ENCODE assay signal across 2 cellular contexts in the genomic region with DNA sequence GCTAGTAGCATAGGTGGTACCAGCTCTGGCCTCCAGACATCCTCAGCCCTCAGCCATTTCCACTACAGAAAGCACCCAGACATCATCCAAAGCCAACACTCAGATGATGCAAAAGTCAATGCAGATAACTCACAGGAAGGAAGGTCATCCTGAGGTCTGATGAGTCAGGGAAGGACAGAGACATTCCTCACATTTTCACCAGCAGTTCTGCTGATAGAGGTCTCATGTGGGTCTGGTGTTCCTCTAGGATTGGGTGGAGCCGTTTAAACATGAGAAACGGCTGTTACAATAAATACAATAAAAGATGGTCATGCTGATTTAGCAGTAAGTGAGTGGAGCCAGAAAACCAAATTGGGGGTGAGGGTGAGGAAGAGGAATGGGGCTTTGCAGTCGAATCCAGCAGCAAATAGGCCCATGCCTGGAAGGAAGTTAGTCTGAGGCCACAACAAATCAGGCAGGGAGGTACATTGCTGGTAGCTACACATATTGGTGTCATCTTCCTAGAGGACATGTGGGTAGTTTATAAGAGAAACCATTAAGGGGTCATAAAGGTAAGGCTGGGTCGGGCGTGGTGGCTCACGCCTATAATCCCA.
A peak's percentile ranks its signal among the peaks of the same experiment; 100 is the strongest.
TF ChIP-seq lines count a peak whose summit lies in the region.

No MANE protein-coding gene starts in this region.

TF ChIP-seq in A549, 52 proteins besides CTCF, POLR2A, EP300 and RAD21 (continued from another document and continues in another):
- TF ChIP-seq HOXA7 (CRISPR knock-in tag; IDR thresholded peaks at IDR 0.05) (peak; percentile 76; the same call in 1 of the 2 replicates), JUNB (IDR thresholded peaks at IDR 0.05) (peak; percentile 88), HOXB13 (CRISPR knock-in tag; IDR thresholded peaks at IDR 0.05; ENCODE audit: low read depth) (peak; percentile 87), FOSB (CRISPR knock-in tag; IDR thresholded peaks at IDR 0.05) (0 out of 2 replicates have a peak, but pooled peaks have one; percentile 54), CEBPB (IDR thresholded peaks at IDR 0.05) (peak; percentile 32 to 88; a peak in 3 of 4 replicates), RNF2 (IDR thresholded peaks at IDR 0.05; ENCODE audit: borderline replicate concordance, low read depth) (no peak), CHD2 (IDR thresholded peaks at IDR 0.05; ENCODE audit: low read length, partially characterized antibody) (no peak), EHMT2 (IDR thresholded peaks at IDR 0.05; ENCODE audit: low read depth) (no peak), ZC3H11A (IDR thresholded peaks at IDR 0.05) (no peak), MYC (IDR thresholded peaks at IDR 0.05; ENCODE audit: borderline replicate concordance, low read length) (no peak), SMC3 (IDR thresholded peaks at IDR 0.05) (no peak; the same call in 2 of the 3 replicates), HEYL (CRISPR knock-in tag; IDR thresholded peaks at IDR 0.05) (0 out of 2 replicates have a peak, but pooled peaks have one; percentile 24), HOXB5 (CRISPR knock-in tag; IDR thresholded peaks at IDR 0.05) (peak; percentile 74; the same call in 1 of the 2 replicates), BHLHE40 (IDR thresholded peaks at IDR 0.05; ENCODE audit: low read depth, low read length) (no peak), MAFK (IDR thresholded peaks at IDR 0.05; ENCODE audit: partially characterized antibody) (peak; percentile 98), ZFP36 (IDR thresholded peaks at IDR 0.05; ENCODE audit: borderline replicate concordance, partially characterized antibody) (no peak), KDM5A (IDR thresholded peaks at IDR 0.05) (no peak), POLR2AphosphoS2 (conservative IDR thresholded peaks at IDR 0.05; ENCODE audit: low read length) (no peak), ZNF302 (CRISPR knock-in tag; IDR thresholded peaks at IDR 0.05) (no peak), TFCP2L1 (CRISPR knock-in tag; IDR thresholded peaks at IDR 0.05) (peak; percentile 59; the same call in 1 of the 2 replicates), TP53 (CRISPR knock-in tag; IDR thresholded peaks at IDR 0.05) (peak; percentile 47; the same call in 1 of the 2 replicates)
- TF ChIP-seq, protein P1, sequence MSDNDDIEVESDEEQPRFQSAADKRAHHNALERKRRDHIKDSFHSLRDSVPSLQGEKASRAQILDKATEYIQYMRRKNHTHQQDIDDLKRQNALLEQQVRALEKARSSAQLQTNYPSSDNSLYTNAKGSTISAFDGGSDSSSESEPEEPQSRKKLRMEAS (IDR thresholded peaks at IDR 0.05), result peak; percentile 85
- TF ChIP-seq, protein P2, sequence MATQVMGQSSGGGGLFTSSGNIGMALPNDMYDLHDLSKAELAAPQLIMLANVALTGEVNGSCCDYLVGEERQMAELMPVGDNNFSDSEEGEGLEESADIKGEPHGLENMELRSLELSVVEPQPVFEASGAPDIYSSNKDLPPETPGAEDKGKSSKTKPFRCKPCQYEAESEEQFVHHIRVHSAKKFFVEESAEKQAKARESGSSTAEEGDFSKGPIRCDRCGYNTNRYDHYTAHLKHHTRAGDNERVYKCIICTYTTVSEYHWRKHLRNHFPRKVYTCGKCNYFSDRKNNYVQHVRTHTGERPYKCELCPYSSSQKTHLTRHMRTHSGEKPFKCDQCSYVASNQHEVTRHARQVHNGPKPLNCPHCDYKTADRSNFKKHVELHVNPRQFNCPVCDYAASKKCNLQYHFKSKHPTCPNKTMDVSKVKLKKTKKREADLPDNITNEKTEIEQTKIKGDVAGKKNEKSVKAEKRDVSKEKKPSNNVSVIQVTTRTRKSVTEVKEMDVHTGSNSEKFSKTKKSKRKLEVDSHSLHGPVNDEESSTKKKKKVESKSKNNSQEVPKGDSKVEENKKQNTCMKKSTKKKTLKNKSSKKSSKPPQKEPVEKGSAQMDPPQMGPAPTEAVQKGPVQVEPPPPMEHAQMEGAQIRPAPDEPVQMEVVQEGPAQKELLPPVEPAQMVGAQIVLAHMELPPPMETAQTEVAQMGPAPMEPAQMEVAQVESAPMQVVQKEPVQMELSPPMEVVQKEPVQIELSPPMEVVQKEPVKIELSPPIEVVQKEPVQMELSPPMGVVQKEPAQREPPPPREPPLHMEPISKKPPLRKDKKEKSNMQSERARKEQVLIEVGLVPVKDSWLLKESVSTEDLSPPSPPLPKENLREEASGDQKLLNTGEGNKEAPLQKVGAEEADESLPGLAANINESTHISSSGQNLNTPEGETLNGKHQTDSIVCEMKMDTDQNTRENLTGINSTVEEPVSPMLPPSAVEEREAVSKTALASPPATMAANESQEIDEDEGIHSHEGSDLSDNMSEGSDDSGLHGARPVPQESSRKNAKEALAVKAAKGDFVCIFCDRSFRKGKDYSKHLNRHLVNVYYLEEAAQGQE (IDR thresholded peaks at IDR 0.05), result no peak
- TF ChIP-seq, protein P3, sequence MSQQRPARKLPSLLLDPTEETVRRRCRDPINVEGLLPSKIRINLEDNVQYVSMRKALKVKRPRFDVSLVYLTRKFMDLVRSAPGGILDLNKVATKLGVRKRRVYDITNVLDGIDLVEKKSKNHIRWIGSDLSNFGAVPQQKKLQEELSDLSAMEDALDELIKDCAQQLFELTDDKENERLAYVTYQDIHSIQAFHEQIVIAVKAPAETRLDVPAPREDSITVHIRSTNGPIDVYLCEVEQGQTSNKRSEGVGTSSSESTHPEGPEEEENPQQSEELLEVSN (IDR thresholded peaks at IDR 0.05; ENCODE audit: borderline replicate concordance, low read depth), result no peak
- TF ChIP-seq, protein P4, sequence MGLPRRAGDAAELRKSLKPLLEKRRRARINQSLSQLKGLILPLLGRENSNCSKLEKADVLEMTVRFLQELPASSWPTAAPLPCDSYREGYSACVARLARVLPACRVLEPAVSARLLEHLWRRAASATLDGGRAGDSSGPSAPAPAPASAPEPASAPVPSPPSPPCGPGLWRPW (IDR thresholded peaks at IDR 0.05), result no peak
- TF ChIP-seq, protein P5, sequence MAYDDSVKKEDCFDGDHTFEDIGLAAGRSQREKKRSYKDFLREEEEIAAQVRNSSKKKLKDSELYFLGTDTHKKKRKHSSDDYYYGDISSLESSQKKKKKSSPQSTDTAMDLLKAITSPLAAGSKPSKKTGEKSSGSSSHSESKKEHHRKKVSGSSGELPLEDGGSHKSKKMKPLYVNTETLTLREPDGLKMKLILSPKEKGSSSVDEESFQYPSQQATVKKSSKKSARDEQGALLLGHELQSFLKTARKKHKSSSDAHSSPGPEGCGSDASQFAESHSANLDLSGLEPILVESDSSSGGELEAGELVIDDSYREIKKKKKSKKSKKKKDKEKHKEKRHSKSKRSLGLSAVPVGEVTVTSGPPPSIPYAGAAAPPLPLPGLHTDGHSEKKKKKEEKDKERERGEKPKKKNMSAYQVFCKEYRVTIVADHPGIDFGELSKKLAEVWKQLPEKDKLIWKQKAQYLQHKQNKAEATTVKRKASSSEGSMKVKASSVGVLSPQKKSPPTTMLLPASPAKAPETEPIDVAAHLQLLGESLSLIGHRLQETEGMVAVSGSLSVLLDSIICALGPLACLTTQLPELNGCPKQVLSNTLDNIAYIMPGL (CRISPR knock-in tag; IDR thresholded peaks at IDR 0.05; ENCODE audit: borderline replicate concordance), result no peak
- TF ChIP-seq, protein P6, sequence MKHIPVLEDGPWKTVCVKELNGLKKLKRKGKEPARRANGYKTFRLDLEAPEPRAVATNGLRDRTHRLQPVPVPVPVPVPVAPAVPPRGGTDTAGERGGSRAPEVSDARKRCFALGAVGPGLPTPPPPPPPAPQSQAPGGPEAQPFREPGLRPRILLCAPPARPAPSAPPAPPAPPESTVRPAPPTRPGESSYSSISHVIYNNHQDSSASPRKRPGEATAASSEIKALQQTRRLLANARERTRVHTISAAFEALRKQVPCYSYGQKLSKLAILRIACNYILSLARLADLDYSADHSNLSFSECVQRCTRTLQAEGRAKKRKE (CRISPR knock-in tag; IDR thresholded peaks at IDR 0.05; ENCODE audit: low read depth), result peak; percentile 80

TF ChIP-seq in HepG2, 621 proteins besides CTCF, POLR2A, EP300 and RAD21 (continued from another document and continues in another):
- TF ChIP-seq, protein P7, sequence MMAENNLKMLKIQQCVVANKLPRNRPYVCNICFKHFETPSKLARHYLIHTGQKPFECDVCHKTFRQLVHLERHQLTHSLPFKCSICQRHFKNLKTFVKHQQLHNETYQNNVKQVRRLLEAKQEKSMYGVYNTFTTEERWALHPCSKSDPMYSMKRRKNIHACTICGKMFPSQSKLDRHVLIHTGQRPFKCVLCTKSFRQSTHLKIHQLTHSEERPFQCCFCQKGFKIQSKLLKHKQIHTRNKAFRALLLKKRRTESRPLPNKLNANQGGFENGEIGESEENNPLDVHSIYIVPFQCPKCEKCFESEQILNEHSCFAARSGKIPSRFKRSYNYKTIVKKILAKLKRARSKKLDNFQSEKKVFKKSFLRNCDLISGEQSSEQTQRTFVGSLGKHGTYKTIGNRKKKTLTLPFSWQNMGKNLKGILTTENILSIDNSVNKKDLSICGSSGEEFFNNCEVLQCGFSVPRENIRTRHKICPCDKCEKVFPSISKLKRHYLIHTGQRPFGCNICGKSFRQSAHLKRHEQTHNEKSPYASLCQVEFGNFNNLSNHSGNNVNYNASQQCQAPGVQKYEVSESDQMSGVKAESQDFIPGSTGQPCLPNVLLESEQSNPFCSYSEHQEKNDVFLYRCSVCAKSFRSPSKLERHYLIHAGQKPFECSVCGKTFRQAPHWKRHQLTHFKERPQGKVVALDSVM (CRISPR knock-in tag; IDR thresholded peaks at IDR 0.05), result 0 out of 2 replicates have a peak, but pooled peaks have one; percentile 11
- TF ChIP-seq RXRB (CRISPR knock-in tag; IDR thresholded peaks at IDR 0.05; ENCODE audit: borderline replicate concordance), result peak; percentile 98
- TF ChIP-seq, protein P8, sequence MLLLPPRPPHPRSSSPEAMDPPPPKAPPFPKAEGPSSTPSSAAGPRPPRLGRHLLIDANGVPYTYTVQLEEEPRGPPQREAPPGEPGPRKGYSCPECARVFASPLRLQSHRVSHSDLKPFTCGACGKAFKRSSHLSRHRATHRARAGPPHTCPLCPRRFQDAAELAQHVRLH (CRISPR knock-in tag; IDR thresholded peaks at IDR 0.05; ENCODE audit: borderline replicate concordance, low read depth), result peak; percentile 38; the same call in 1 of the 2 replicates
- TF ChIP-seq RCOR2 (CRISPR knock-in tag; IDR thresholded peaks at IDR 0.05), result peak; percentile 94
- TF ChIP-seq, protein P9, sequence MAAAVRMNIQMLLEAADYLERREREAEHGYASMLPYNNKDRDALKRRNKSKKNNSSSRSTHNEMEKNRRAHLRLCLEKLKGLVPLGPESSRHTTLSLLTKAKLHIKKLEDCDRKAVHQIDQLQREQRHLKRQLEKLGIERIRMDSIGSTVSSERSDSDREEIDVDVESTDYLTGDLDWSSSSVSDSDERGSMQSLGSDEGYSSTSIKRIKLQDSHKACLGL (CRISPR knock-in tag; IDR thresholded peaks at IDR 0.05), result no peak
- no peak for TF ChIP-seq SALL2 (CRISPR knock-in tag; IDR thresholded peaks at IDR 0.05)
- peak; percentile 87 for TF ChIP-seq SAP130 (CRISPR knock-in tag; IDR thresholded peaks at IDR 0.05; ENCODE audit: low read depth)
- TF ChIP-seq, protein P10, sequence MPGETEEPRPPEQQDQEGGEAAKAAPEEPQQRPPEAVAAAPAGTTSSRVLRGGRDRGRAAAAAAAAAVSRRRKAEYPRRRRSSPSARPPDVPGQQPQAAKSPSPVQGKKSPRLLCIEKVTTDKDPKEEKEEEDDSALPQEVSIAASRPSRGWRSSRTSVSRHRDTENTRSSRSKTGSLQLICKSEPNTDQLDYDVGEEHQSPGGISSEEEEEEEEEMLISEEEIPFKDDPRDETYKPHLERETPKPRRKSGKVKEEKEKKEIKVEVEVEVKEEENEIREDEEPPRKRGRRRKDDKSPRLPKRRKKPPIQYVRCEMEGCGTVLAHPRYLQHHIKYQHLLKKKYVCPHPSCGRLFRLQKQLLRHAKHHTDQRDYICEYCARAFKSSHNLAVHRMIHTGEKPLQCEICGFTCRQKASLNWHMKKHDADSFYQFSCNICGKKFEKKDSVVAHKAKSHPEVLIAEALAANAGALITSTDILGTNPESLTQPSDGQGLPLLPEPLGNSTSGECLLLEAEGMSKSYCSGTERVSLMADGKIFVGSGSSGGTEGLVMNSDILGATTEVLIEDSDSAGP (CRISPR knock-in tag; IDR thresholded peaks at IDR 0.05; ENCODE audit: borderline replicate concordance), result no peak
- peak; percentile 6; the same call in 1 of the 2 replicates for TF ChIP-seq SMC3 (IDR thresholded peaks at IDR 0.05; ENCODE audit: low read length)
- peak; percentile 53; the same call in 1 of the 2 replicates for TF ChIP-seq ZNF792 (CRISPR knock-in tag; IDR thresholded peaks at IDR 0.05)
- no peak for TF ChIP-seq KDM4B (CRISPR knock-in tag; IDR thresholded peaks at IDR 0.05)
- TF ChIP-seq, protein P11, sequence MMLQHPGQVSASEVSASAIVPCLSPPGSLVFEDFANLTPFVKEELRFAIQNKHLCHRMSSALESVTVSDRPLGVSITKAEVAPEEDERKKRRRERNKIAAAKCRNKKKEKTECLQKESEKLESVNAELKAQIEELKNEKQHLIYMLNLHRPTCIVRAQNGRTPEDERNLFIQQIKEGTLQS (CRISPR knock-in tag; IDR thresholded peaks at IDR 0.05), result peak; percentile 97
- TF ChIP-seq, protein P12, sequence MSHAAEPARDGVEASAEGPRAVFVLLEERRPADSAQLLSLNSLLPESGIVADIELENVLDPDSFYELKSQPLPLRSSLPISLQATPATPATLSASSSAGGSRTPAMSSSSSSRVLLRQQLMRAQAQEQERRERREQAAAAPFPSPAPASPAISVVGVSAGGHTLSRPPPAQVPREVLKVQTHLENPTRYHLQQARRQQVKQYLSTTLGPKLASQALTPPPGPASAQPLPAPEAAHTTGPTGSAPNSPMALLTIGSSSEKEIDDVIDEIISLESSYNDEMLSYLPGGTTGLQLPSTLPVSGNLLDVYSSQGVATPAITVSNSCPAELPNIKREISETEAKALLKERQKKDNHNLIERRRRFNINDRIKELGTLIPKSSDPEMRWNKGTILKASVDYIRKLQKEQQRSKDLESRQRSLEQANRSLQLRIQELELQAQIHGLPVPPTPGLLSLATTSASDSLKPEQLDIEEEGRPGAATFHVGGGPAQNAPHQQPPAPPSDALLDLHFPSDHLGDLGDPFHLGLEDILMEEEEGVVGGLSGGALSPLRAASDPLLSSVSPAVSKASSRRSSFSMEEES (CRISPR knock-in tag; IDR thresholded peaks at IDR 0.05), result peak; percentile 61
- peak; percentile 30; the same call in 1 of the 2 replicates for TF ChIP-seq MIER3 (CRISPR knock-in tag; IDR thresholded peaks at IDR 0.05; ENCODE audit: borderline replicate concordance)
- 0 out of 2 replicates have a peak, but pooled peaks have one; percentile 27 for TF ChIP-seq ELF1 (CRISPR knock-in tag; IDR thresholded peaks at IDR 0.05)
- peak; percentile 64; the same call in 1 of the 2 replicates for TF ChIP-seq ZSCAN9 (CRISPR knock-in tag; IDR thresholded peaks at IDR 0.05; ENCODE audit: borderline replicate concordance)
- no peak for TF ChIP-seq ZNF225 (CRISPR knock-in tag; IDR thresholded peaks at IDR 0.05)
- peak; percentile 18; the same call in 1 of the 2 replicates for TF ChIP-seq ZNF317 (CRISPR knock-in tag; IDR thresholded peaks at IDR 0.05)
- 0 out of 2 replicates have a peak, but pooled peaks have one; percentile 21 for TF ChIP-seq GABPB1 (CRISPR knock-in tag; IDR thresholded peaks at IDR 0.05)
- TF ChIP-seq IRF2 (CRISPR knock-in tag; IDR thresholded peaks at IDR 0.05), result peak; percentile 81
- no peak for TF ChIP-seq ZNF713 (CRISPR knock-in tag; IDR thresholded peaks at IDR 0.05)
- TF ChIP-seq FOXK1 (CRISPR knock-in tag; IDR thresholded peaks at IDR 0.05; ENCODE audit: borderline replicate concordance, low read depth), result peak; percentile 54; the same call in 1 of the 2 replicates
- TF ChIP-seq ERF (CRISPR knock-in tag; IDR thresholded peaks at IDR 0.05), result peak; percentile 68
- TF ChIP-seq GATAD1 (CRISPR knock-in tag; IDR thresholded peaks at IDR 0.05), result 0 out of 2 replicates have a peak, but pooled peaks have one; percentile 35
- no peak for TF ChIP-seq HOXD1 (CRISPR knock-in tag; IDR thresholded peaks at IDR 0.05)
- no peak for TF ChIP-seq NR1H2 (CRISPR knock-in tag; IDR thresholded peaks at IDR 0.05; ENCODE audit: borderline replicate concordance, low read depth)
- no peak for TF ChIP-seq CBX1 (IDR thresholded peaks at IDR 0.05; ENCODE audit: low read depth)
- no peak for TF ChIP-seq ZNF367 (CRISPR knock-in tag; IDR thresholded peaks at IDR 0.05; ENCODE audit: borderline replicate concordance)
- peak; percentile 82 for TF ChIP-seq NCOA2 (CRISPR knock-in tag; IDR thresholded peaks at IDR 0.05)
